Comparison of ENCODE assay signal across 8 cellular contexts in genomic region chr15:75650908-75651809, GRCh38. TPM values are rescaled to one million over a fixed set of nuclear protein-coding genes. Genes with fewer than 3 reads are reported as not detected.
DNase-seq lines count a peak whose midpoint lies in the region; ATAC-seq and TF ChIP-seq lines count a peak whose summit lies in the region.

No MANE protein-coding gene starts in this region.

- DNase-seq in EH (ENCODE audit: low read depth) (peak; percentile 74), T-helper 17 cell (no peak), fibroblast of villous mesenchyme (ENCODE audit: low read depth) (peak; percentile 65), SJCRH30 (no peak), T-helper 9 cell (no peak), GM19240 (ENCODE audit: insufficient read length, low spot score) (no peak)

- no peaks in the 10 kb centered on the region for H3K27me3 Mint-ChIP-seq in T-helper 17 cell

- no peaks in the 10 kb centered on the region for H3K36me3 ChIP-seq in parathyroid adenoma (ENCODE audit: control insufficient read depth, insufficient read depth, low read length)
- H3K36me3 ChIP-seq in SJCRH30 = 0 out of 2 replicates have a peak, but pooled peaks cover 4% of the 10 kb centered on the region

- peaks cover 29% of the 10 kb centered on the region for H3K4me1 Mint-ChIP-seq in T-helper 17 cell

- peak overlapping the region; percentile 47 for H3K4me2 ChIP-seq in parathyroid adenoma (ENCODE audit: low read length)

- H3K9me3 ChIP-seq in T-helper 17 cell (ENCODE audit: control insufficient read depth, low read length, poor library complexity, severe bottlenecking) (no peaks in the 10 kb centered on the region), parathyroid adenoma (ENCODE audit: control insufficient read depth, low read length) (no peaks in the 10 kb centered on the region), SJCRH30 (replicated peaks) (no peaks in the 10 kb centered on the region)

- TF ChIP-seq CTCF in fibroblast of villous mesenchyme (IDR thresholded peaks at IDR 0.05; ENCODE audit: insufficient read depth, low read depth, low read length) = no peak
- no peak for TF ChIP-seq CTCF in parathyroid adenoma (IDR thresholded peaks at IDR 0.05)

- TF ChIP-seq POLR2A in GM18505 (IDR thresholded peaks at IDR 0.05; ENCODE audit: borderline replicate concordance, extremely low read depth, insufficient read depth, insufficient read length) = no peak

- H3K4me3 ChIP-seq in fibroblast of villous mesenchyme (ENCODE audit: low read depth, low read length) = peak overlapping the region; percentile 57
- no peak overlapping the region for H3K4me3 ChIP-seq in parathyroid adenoma (ENCODE audit: low read depth, low read length)
- H3K4me3 ChIP-seq in SJCRH30 = no peak overlapping the region

- H3K27ac ChIP-seq in parathyroid adenoma (no peak overlapping the region), SJCRH30 (no peak overlapping the region)

- H3K36me3 Mint-ChIP-seq in T-helper 17 cell (ENCODE audit: low read depth) = no peaks in the 10 kb centered on the region

- peak overlapping the region; percentile 60 for H3K27ac Mint-ChIP-seq in T-helper 17 cell

- H3K79me2 ChIP-seq in parathyroid adenoma = no peaks in the 10 kb centered on the region

- H3K4me3 Mint-ChIP-seq in T-helper 17 cell = no peak overlapping the region

- H3K27me3 ChIP-seq in parathyroid adenoma (ENCODE audit: control insufficient read depth, insufficient read depth, low read length) (no peaks in the 10 kb centered on the region), SJCRH30 (no peaks in the 10 kb centered on the region)

- H3K9ac ChIP-seq in parathyroid adenoma = no peak overlapping the region

- H2AFZ ChIP-seq in parathyroid adenoma = no peak overlapping the region

- no peak for ATAC-seq in T-helper 17 cell
- ATAC-seq in GM18505 (IDR thresholded peaks at IDR 0.05; ENCODE audit: unreplicated experiment) = no peak

- H3K4me1 ChIP-seq in parathyroid adenoma (peaks cover 7% of the 10 kb centered on the region), SJCRH30 (peaks cover 6% of the 10 kb centered on the region; the same call in 1 of the 2 replicates)

RNA-seq across cellular contexts. Expression of gene SNX33, which starts 3.4 kb away (rescaled TPM):
- total RNA-seq in T-helper 17 cell = 1 to 10 TPM; 1.7 to 1.8 TPM
- 19.9 and 23.8 TPM in 2 replicates for total RNA-seq in fibroblast of villous mesenchyme
- total RNA-seq in SJCRH30 (2014; rRNA removed; shearing (Covaris generic)) = 7.4 and 8.3 TPM in 2 replicates

RNA-seq across cellular contexts. Expression of gene IMP3, which starts 11.1 kb away (rescaled TPM):
- total RNA-seq in T-helper 17 cell = 10 to 100 TPM; 30.1 to 35.5 TPM
- 41.6 and 42.3 TPM in 2 replicates for total RNA-seq in fibroblast of villous mesenchyme
- total RNA-seq in SJCRH30 (2014; rRNA removed; shearing (Covaris generic)) = 58.5 and 60.9 TPM in 2 replicates

RNA-seq across cellular contexts. Expression of gene SNUPN, which starts 25.6 kb away (rescaled TPM):
- total RNA-seq in T-helper 17 cell (10 to 100 TPM; 14.5 to 15.0 TPM), fibroblast of villous mesenchyme (18.7 and 28.1 TPM in 2 replicates)
- 23.5 and 26.5 TPM in 2 replicates for total RNA-seq in SJCRH30 (2014; rRNA removed; shearing (Covaris generic))

Comparison
In these comparisons a context has a peak if more than half of its experiments do, and no peak if none do; other contexts are left out.
1. DNase-seq: peak in EH (single experiment) and fibroblast of villous mesenchyme (single experiment); none in T-helper 17 cell (0 of 3), SJCRH30 (0 of 2), T-helper 9 cell (single experiment) and GM19240 (single experiment).